In the genomic region with DNA sequence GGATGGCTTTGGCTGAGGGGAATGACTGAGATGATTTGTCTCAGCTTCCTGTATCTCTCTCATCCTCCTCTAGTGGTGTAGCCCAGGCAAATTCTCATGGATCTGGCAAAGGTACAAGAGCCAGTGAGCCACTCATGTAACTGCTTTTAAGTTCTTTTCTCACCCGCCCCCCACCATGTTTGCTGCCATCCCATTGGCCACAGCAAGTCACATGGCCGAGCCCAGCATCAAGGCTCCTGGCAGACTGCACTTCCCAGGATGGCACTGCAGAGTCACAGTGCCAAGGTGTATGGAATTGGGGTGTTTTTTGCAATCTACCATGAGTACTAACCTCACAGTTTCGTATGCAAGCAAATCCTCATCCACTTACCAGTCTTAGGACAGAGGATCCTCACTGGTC, we compare ENCODE assay signal across 14 cellular contexts. TPM values are rescaled to one million over a fixed set of nuclear protein-coding genes. Genes with fewer than 3 reads are reported as not detected.
A peak's percentile ranks its signal among the peaks of the same experiment; 100 is the strongest.
DNase-seq lines count a peak whose midpoint lies in the region; ATAC-seq and TF ChIP-seq lines count a peak whose summit lies in the region.
"Had no signal": no experiment of that assay in that cellular context is flagged by ENCODE, and none has a peak within 500 bp of the region (broad histone marks: within the 10 kb centered on the region; RNA-seq: fewer than 3 reads in every experiment).

No MANE protein-coding gene starts in this region.

- H3K27me3 Mint-ChIP-seq in natural killer cell (ENCODE audit: low read depth in 2 of 2) (no peaks in the 10 kb centered on the region), CD14-positive monocyte (ENCODE audit: low read depth in 3 of 3) (peaks cover 0 to 3% (median 0%) of the 10 kb centered on the region in 3 donors)

- H3K4me2 ChIP-seq in trophoblast cell (ENCODE audit: low read length) = no peak overlapping the region

- H3K27ac ChIP-seq in trophoblast cell (ENCODE audit: low read depth, low read length) = no peak overlapping the region
- H3K27ac ChIP-seq: colonic mucosa, esophagus muscularis mucosa had no signal

- H3K36me3 Mint-ChIP-seq in natural killer cell (no peaks in the 10 kb centered on the region), CD14-positive monocyte (peaks cover 39 to 44% of the 10 kb centered on the region in 2 donors)

- peaks cover 85 to 93% of the 10 kb centered on the region in 2 donors for H3K4me1 Mint-ChIP-seq in natural killer cell
- peaks cover 70% of the 10 kb centered on the region for H3K4me1 Mint-ChIP-seq in CD14-positive monocyte

- H3K27ac Mint-ChIP-seq in natural killer cell = peak overlapping the region; percentile 32 to 82
- peak overlapping the region in 1 of 7 donors; percentile 80 for H3K27ac Mint-ChIP-seq in CD14-positive monocyte

- no peak overlapping the region for H3K14ac ChIP-seq in trophoblast cell (ENCODE audit: low read length)

- H4K12ac ChIP-seq in trophoblast cell (ENCODE audit: low read depth, low read length) = no peak overlapping the region

- H4K91ac ChIP-seq in trophoblast cell (ENCODE audit: low read depth, low read length) = no peak overlapping the region

- no peak overlapping the region for H3K23ac ChIP-seq in trophoblast cell (ENCODE audit: low read length)

- no peak overlapping the region for H2AFZ ChIP-seq in trophoblast cell (ENCODE audit: insufficient read depth, low read length, poor library complexity)

- H3K79me1 ChIP-seq in trophoblast cell (ENCODE audit: low read length) = no peaks in the 10 kb centered on the region

- no peak for TF ChIP-seq CTCF in natural killer cell (IDR thresholded peaks at IDR 0.05)
- TF ChIP-seq CTCF in lower leg skin (IDR thresholded peaks at IDR 0.05) = no peak
- TF ChIP-seq CTCF in CD14-positive monocyte (IDR thresholded peaks at IDR 0.05) = no peak

- H3K9ac ChIP-seq in trophoblast cell (ENCODE audit: low read length) = no peak overlapping the region

- intact Hi-C loops in natural killer cell (cut with micrococcal nuclease) = no loop called here
- intact Hi-C loops in lower leg skin (cut with DNase I; ENCODE audit: low total_unique reads) = no loop called here
- intact Hi-C loops in CD14-positive monocyte (cut with micrococcal nuclease) = no loop called here

- H3K27me3 ChIP-seq in trophoblast cell (ENCODE audit: insufficient read depth, low read length) = no peaks in the 10 kb centered on the region
- H3K27me3 ChIP-seq: colonic mucosa, esophagus muscularis mucosa, neutrophil had no signal

- H2AK5ac ChIP-seq in trophoblast cell (ENCODE audit: low read length) = no peak overlapping the region

- H3K79me2 ChIP-seq in trophoblast cell (ENCODE audit: control insufficient read depth, insufficient read depth, low read length, poor library complexity) = no peaks in the 10 kb centered on the region

- H3K18ac ChIP-seq in trophoblast cell (ENCODE audit: low read length) = no peak overlapping the region

- no CpG with 5 or more reads among the region's 3 CpGs for WGBS in trophoblast cell (ENCODE audit: extremely low coverage, insufficient coverage, insufficient read length)
- 90 to 100% methylated on average over 3 of the region's 3 CpGs for WGBS in lower leg skin, 2 donors

- peaks cover 16 to 23% of the 10 kb centered on the region in 2 experiments for H3K4me1 ChIP-seq in trophoblast cell (ENCODE audit: control insufficient read depth in 1 of 2, insufficient read depth in 2 of 2, low read length in 2 of 2)
- H3K4me1 ChIP-seq: colonic mucosa had no signal

- H3K4ac ChIP-seq in trophoblast cell (ENCODE audit: low read depth, low read length) = no peak overlapping the region

- H3K4me3 ChIP-seq in trophoblast cell (ENCODE audit: low read depth, low read length) (no peak overlapping the region), lower leg skin (ENCODE audit: low read depth, poor library complexity, severe bottlenecking) (no peak overlapping the region)
- H3K4me3 ChIP-seq: colonic mucosa, esophagus muscularis mucosa had no signal

- no peak overlapping the region for H4K8ac ChIP-seq in trophoblast cell (ENCODE audit: low read depth, low read length)

- no peak for ATAC-seq in natural killer cell
- ATAC-seq: Right ventricle myocardium inferior had no signal

- no peaks in the 10 kb centered on the region for H3K9me3 ChIP-seq in trophoblast cell (ENCODE audit: insufficient read depth, low read depth, low read length)
- H3K9me3 ChIP-seq: colonic mucosa, esophagus muscularis mucosa, neutrophil had no signal

- H2BK120ac ChIP-seq in trophoblast cell (ENCODE audit: insufficient read depth, low read length, poor library complexity) = no peak overlapping the region

- H3K9me3 Mint-ChIP-seq in natural killer cell (no peaks in the 10 kb centered on the region), CD14-positive monocyte (peaks cover 0 to 3% (median 0%) of the 10 kb centered on the region in 7 donors)

- no peak overlapping the region for H3K4me3 Mint-ChIP-seq in natural killer cell
- H3K4me3 Mint-ChIP-seq in CD14-positive monocyte = no peak overlapping the region

- no peak overlapping the region for H2BK12ac ChIP-seq in trophoblast cell (ENCODE audit: low read length)

- peak; percentile 9 for DNase-seq in EL
- peak; percentile 51 for DNase-seq in NCI-H1694 (lab: John Stamatoyannopoulos, UW)
- DNase-seq in RPMI7951 (ENCODE audit: low read depth) = peak; percentile 43
- no peak for DNase-seq in natural killer cell
- DNase-seq in trophoblast cell = no peak
- no peak for DNase-seq in lower leg skin (ENCODE audit: low spot score in 2 of 2)
- DNase-seq in CD14-positive monocyte (ENCODE audit: low spot score) = no peak
- DNase-seq: activated T-cell treated with anti-CD3 and anti-CD28 coated beads for 4 hours, colonic mucosa, hypothalamus, small intestine had no signal

- no peak for TF ChIP-seq POLR2A in lower leg skin (IDR thresholded peaks at IDR 0.05)

- H2BK5ac ChIP-seq in trophoblast cell (ENCODE audit: low read depth, low read length, poor library complexity) = no peak overlapping the region

- peaks cover 0 to 1% of the 10 kb centered on the region in 2 experiments for H3K36me3 ChIP-seq in trophoblast cell (ENCODE audit: control insufficient read depth in 1 of 2, insufficient read depth in 2 of 2, low read length in 2 of 2)
- H3K36me3 ChIP-seq: colonic mucosa, esophagus muscularis mucosa, neutrophil had no signal

RNA-seq across cellular contexts. Expression of gene CHST11, which starts 50.9 kb away (rescaled TPM):
- 36.2 and 38.8 TPM in 2 replicates for total RNA-seq in RPMI7951 (2014; rRNA removed; shearing (Covaris generic))
- total RNA-seq in natural killer cell = 100 to 1,000 TPM in 1 of 3 donors, 10 to 100 TPM in 2; 85.3 to 118 (median 96.1) TPM
- polyA plus RNA-seq in trophoblast cell (2013) = 22.6 and 22.9 TPM in 2 replicates
- total RNA-seq in lower leg skin = 1 to 10 TPM; 2.1 to 7.3 (median 4.9) TPM
- polyA plus RNA-seq in CD14-positive monocyte = 10 to 100 TPM; 44.4 to 48.4 TPM

Comparison
In these comparisons a context has a peak if more than half of its experiments do, and no peak if none do; other contexts are left out.
1. DNase-seq: peak in EL (single experiment), NCI-H1694 (single experiment) and RPMI7951 (single experiment); none in natural killer cell (single experiment), trophoblast cell (0 of 2), lower leg skin (0 of 2) and CD14-positive monocyte (single experiment).